15 cellular contexts compared by ENCODE assay signal in the genomic region with DNA sequence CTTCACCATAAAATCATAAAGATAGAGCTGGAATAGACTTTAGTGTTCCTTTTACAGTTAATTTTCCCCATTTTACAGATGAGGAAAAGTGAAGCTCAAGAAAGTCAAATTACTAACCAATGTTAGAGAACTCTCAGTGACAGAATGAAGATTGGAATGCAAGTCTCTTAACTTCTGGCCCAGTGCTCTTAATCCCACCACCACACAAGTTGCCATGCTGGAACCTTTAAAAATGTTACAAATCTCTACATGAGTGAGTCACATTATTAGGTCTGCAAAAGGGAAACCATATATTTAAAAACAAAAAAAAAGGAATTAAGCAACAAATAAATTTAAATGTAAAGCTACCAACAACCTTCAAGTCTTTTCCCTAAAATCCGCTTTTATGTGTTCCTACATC. TPM values are rescaled to one million over a fixed set of nuclear protein-coding genes. Genes with fewer than 3 reads are reported as not detected.
DNase-seq lines count a peak whose midpoint lies in the region; ATAC-seq, FAIRE-seq and TF ChIP-seq lines count a peak whose summit lies in the region.
"Had no signal": no experiment of that assay in that cellular context is flagged by ENCODE, and none has a peak within 500 bp of the region (broad histone marks: within the 10 kb centered on the region; RNA-seq: fewer than 3 reads in every experiment).

No MANE protein-coding gene starts in this region.

- DNase-seq in tibial artery, result no peak
- DNase-seq in pancreas, result no peak
- no peak for DNase-seq in activated CD4-positive, alpha-beta T cell treated with anti-CD3 and anti-CD28 coated beads for 36 hours
- DNase-seq: activated CD4-positive, alpha-beta T cell treated with anti-CD3 and anti-CD28 coated beads, Interleukin-2, amount 50 U/mL, for 48 hours; activated gamma-delta T cell; cortex of kidney; heart left ventricle; NCI-H187; substantia nigra had no signal

- no peaks in the 10 kb centered on the region for H3K36me3 Mint-ChIP-seq in brain
- no peaks in the 10 kb centered on the region for H3K36me3 Mint-ChIP-seq in activated CD4-positive, alpha-beta T cell treated with anti-CD3 and anti-CD28 coated beads for 36 hours (ENCODE audit: low read depth)

- intact Hi-C loops in tibial artery (cut with DNase I; ENCODE audit: low total_unique reads), result no loop called here
- intact Hi-C loops in pancreas (cut with DNase I), result no loop called here
- intact Hi-C loops in activated CD4-positive, alpha-beta T cell treated with anti-CD3 and anti-CD28 coated beads for 36 hours (cut with DNase I, micrococcal nuclease), result loop anchor here (5.0 to 10.0 kb wide), 3 partner anchors 318 to 1240 kb away; a partner anchor contains a TSS

- H3K4me1 Mint-ChIP-seq in brain, result peaks cover 80% of the 10 kb centered on the region
- peaks cover 26% of the 10 kb centered on the region for H3K4me1 Mint-ChIP-seq in activated CD4-positive, alpha-beta T cell treated with anti-CD3 and anti-CD28 coated beads for 36 hours

- H3K9me3 ChIP-seq in HUES6 (ENCODE audit: control insufficient read depth, insufficient read depth, low read depth, low read length) (no peaks in the 10 kb centered on the region), iPS-20b (ENCODE audit: insufficient read depth, low read depth, low read length) (no peaks in the 10 kb centered on the region), tibial artery (no peaks in the 10 kb centered on the region), pancreas (no peaks in the 10 kb centered on the region)
- H3K9me3 ChIP-seq: heart left ventricle had no signal

- POLR2A ChIA-PET in activated CD4-positive, alpha-beta T cell treated with anti-CD3 and anti-CD28 coated beads for 36 hours (lab: Charles Lee), result interaction anchor here (0.6 kb wide), 1 partner anchor 9 kb away, joined by 7 read pairs; no protein-coding TSS in a partner anchor

- no peaks in the 10 kb centered on the region for H3K9me3 Mint-ChIP-seq in brain
- no peaks in the 10 kb centered on the region for H3K9me3 Mint-ChIP-seq in activated CD4-positive, alpha-beta T cell treated with anti-CD3 and anti-CD28 coated beads for 36 hours (ENCODE audit: low read depth)

- H3K27ac ChIP-seq in HUES6 (ENCODE audit: low read depth, low read length), result no peak overlapping the region
- H3K27ac ChIP-seq in iPS-20b (ENCODE audit: low read length), result no peak overlapping the region
- H3K27ac ChIP-seq in tibial artery, result peak overlapping the region; percentile 31 to 99
- no peak overlapping the region for H3K27ac ChIP-seq in pancreas

- peak overlapping the region; percentile 98; the same call in 1 of the 2 replicates for H3K4me3 ChIP-seq in HUES6 (ENCODE audit: low read depth, low read length)
- H3K4me3 ChIP-seq in iPS-20b (ENCODE audit: low read length), result peak overlapping the region; percentile 81
- no peak overlapping the region for H3K4me3 ChIP-seq in tibial artery
- H3K4me3 ChIP-seq in pancreas, result no peak overlapping the region
- H3K4me3 ChIP-seq: lung had no signal

- ATAC-seq in pancreas (no peak), GM21619 (IDR thresholded peaks at IDR 0.05; ENCODE audit: unreplicated experiment) (no peak)
- ATAC-seq in activated CD4-positive, alpha-beta T cell treated with anti-CD3 and anti-CD28 coated beads for 36 hours, result no peak
- ATAC-seq: heart left ventricle had no signal

- FAIRE-seq in pancreas (lab: Jason Lieb, UNC), result no peak
- FAIRE-seq: HTR-8/SVneo had no signal

- no peak for TF ChIP-seq CTCF in brain (conservative IDR thresholded peaks at IDR 0.05)
- TF ChIP-seq CTCF in tibial artery (IDR thresholded peaks at IDR 0.05), result no peak
- no peak for TF ChIP-seq CTCF in pancreas (IDR thresholded peaks at IDR 0.05)

- H3K9ac ChIP-seq in HUES6 (ENCODE audit: low read length) (no peak overlapping the region), iPS-20b (ENCODE audit: low read depth, low read length) (peak overlapping the region; percentile 78; the same call in 1 of the 2 replicates)

- peak overlapping the region; percentile 70 to 94 (median 87) for H3K4me3 Mint-ChIP-seq in brain
- H3K4me3 Mint-ChIP-seq in activated CD4-positive, alpha-beta T cell treated with anti-CD3 and anti-CD28 coated beads for 36 hours, result no peak overlapping the region

- H3K36me3 ChIP-seq in HUES6 (ENCODE audit: control insufficient read depth, insufficient read depth, low read length) (no peaks in the 10 kb centered on the region; the same call in 1 of the 2 replicates), iPS-20b (ENCODE audit: insufficient read depth, low read depth, low read length) (no peaks in the 10 kb centered on the region), tibial artery (no peaks in the 10 kb centered on the region), pancreas (no peaks in the 10 kb centered on the region)
- H3K36me3 ChIP-seq: heart left ventricle had no signal

- CTCF ChIA-PET in activated CD4-positive, alpha-beta T cell treated with anti-CD3 and anti-CD28 coated beads for 36 hours (lab: Charles Lee), result interaction anchor here (1.4 kb wide), 1 partner anchor 55 kb away, joined by 3 read pairs; no protein-coding TSS in a partner anchor

- peak overlapping the region in 4 of 5 experiments; percentile 63 to 97 (median 95) for H3K27ac Mint-ChIP-seq in brain
- no peak overlapping the region for H3K27ac Mint-ChIP-seq in activated CD4-positive, alpha-beta T cell treated with anti-CD3 and anti-CD28 coated beads for 36 hours

- H3K4me1 ChIP-seq in HUES6 (ENCODE audit: control insufficient read depth, insufficient read depth, low read length), result peaks cover 26% of the 10 kb centered on the region
- peaks cover 31% of the 10 kb centered on the region for H3K4me1 ChIP-seq in iPS-20b (ENCODE audit: insufficient read depth, low read length)
- H3K4me1 ChIP-seq in tibial artery, result peaks cover 0 to 78% (median 42%) of the 10 kb centered on the region in 4 donors
- peaks cover 25 to 62% (median 56%) of the 10 kb centered on the region in 3 donors for H3K4me1 ChIP-seq in pancreas

- peaks cover 12% of the 10 kb centered on the region for H3K27me3 Mint-ChIP-seq in brain
- peaks cover 46% of the 10 kb centered on the region for H3K27me3 Mint-ChIP-seq in activated CD4-positive, alpha-beta T cell treated with anti-CD3 and anti-CD28 coated beads for 36 hours

- WGBS in pancreas, 2 donors, result 83 to 100% methylated on average over 1 of the region's 1 CpG

- no peaks in the 10 kb centered on the region for H3K27me3 ChIP-seq in HUES6 (ENCODE audit: control insufficient read depth, insufficient read depth, low read length)
- H3K27me3 ChIP-seq in iPS-20b (ENCODE audit: insufficient read depth, low read length), result peaks cover 10% of the 10 kb centered on the region
- H3K27me3 ChIP-seq in tibial artery, result no peaks in the 10 kb centered on the region
- no peaks in the 10 kb centered on the region for H3K27me3 ChIP-seq in pancreas

RNA-seq across cellular contexts. Expression of a gene that starts 3.5 kb away (rescaled TPM):
- polyA plus RNA-seq in brain (ENCODE audit: insufficient read depth, low read depth, low replicate concordance) (40.4 TPM), pancreas (10 to 100 TPM; 16.9 to 39.7 TPM)
- total RNA-seq in pancreas, result 10 to 100 TPM; 41.9 to 75.6 (median 44.0) TPM
- total RNA-seq in activated CD4-positive, alpha-beta T cell treated with anti-CD3 and anti-CD28 coated beads for 36 hours, result 10 to 100 TPM in 1 of 2 experiments, 1 to 10 TPM in 1; 9.1 to 11.7 TPM

RNA-seq across cellular contexts. Expression of a gene that starts 43.7 kb away (rescaled TPM):
- polyA plus RNA-seq in brain (ENCODE audit: insufficient read depth, low read depth, low replicate concordance) (0.95 TPM), pancreas (1 to 10 TPM; 1.0 to 1.1 TPM)
- total RNA-seq in pancreas, result 1 to 10 TPM; 1.3 to 3.8 (median 2.6) TPM
- total RNA-seq in activated CD4-positive, alpha-beta T cell treated with anti-CD3 and anti-CD28 coated beads for 36 hours, result 1 to 10 TPM; 4.0 to 4.2 TPM

Comparison
In these comparisons a context has a peak if more than half of its experiments do, and no peak if none do; other contexts are left out.
1. H3K27ac ChIP-seq: peak in tibial artery (2 of 2); none in HUES6 (single experiment), iPS-20b (single experiment) and pancreas (0 of 4).
2. H3K4me3 ChIP-seq: peak in HUES6 (single experiment) and iPS-20b (single experiment); none in tibial artery (0 of 2) and pancreas (0 of 4).
3. intact Hi-C loops: an anchor here in activated CD4-positive, alpha-beta T cell treated with anti-CD3 and anti-CD28 coated beads for 36 hours (5.0 to 10.0 kb wide); none called in tibial artery and pancreas.